22 cellular contexts compared by ENCODE assay signal in genomic region chr3:177208746-177209145, GRCh38. TPM values are rescaled to one million over a fixed set of nuclear protein-coding genes. Genes with fewer than 3 reads are reported as not detected.
DNase-seq lines count a peak whose midpoint lies in the region; ATAC-seq and TF ChIP-seq lines count a peak whose summit lies in the region.
"Had no signal": no experiment of that assay in that cellular context is flagged by ENCODE, and none has a peak within 500 bp of the region (broad histone marks: within the 10 kb centered on the region; RNA-seq: fewer than 3 reads in every experiment).

No MANE protein-coding gene starts in this region.

- no peaks in the 10 kb centered on the region for H3K9me2 ChIP-seq in OCI-LY7 (ENCODE audit: insufficient read depth, low read length)

- H4K20me1 ChIP-seq in OCI-LY7 (ENCODE audit: insufficient read depth, low read length), result no peaks in the 10 kb centered on the region

- no peak overlapping the region for H3K4me3 ChIP-seq in ACC112 (ENCODE audit: low read depth, low read length)
- no peak overlapping the region for H3K4me3 ChIP-seq in OCI-LY7 (ENCODE audit: low read depth, low read length, poor library complexity, severe bottlenecking)
- H3K4me3 ChIP-seq in thyroid gland (replicated peaks in 1 of 3), result no peak overlapping the region
- no peak overlapping the region for H3K4me3 ChIP-seq in SJCRH30
- H3K4me3 ChIP-seq in tibial artery, result no peak overlapping the region
- H3K4me3 ChIP-seq: A549, MG63, SJSA1 had no signal

- H3K27ac ChIP-seq in ACC112 (ENCODE audit: low read depth, low read length), result no peak overlapping the region
- H3K27ac ChIP-seq in OCI-LY7 (ENCODE audit: low read depth, low read length, poor library complexity, severe bottlenecking), result no peak overlapping the region
- peak overlapping the region; percentile 18 to 65 (median 26) for H3K27ac ChIP-seq in thyroid gland
- H3K27ac ChIP-seq in SJCRH30, result no peak overlapping the region
- no peak overlapping the region for H3K27ac ChIP-seq in tibial artery
- H3K27ac ChIP-seq: A549, C4-2B, SJSA1 had no signal

- H3K27me3 ChIP-seq in ACC112 (ENCODE audit: insufficient read depth, low read length), result no peaks in the 10 kb centered on the region
- H3K27me3 ChIP-seq in thyroid gland, result no peaks in the 10 kb centered on the region
- H3K27me3 ChIP-seq in SJCRH30, result no peaks in the 10 kb centered on the region
- H3K27me3 ChIP-seq in tibial artery, result no peaks in the 10 kb centered on the region
- H3K27me3 ChIP-seq: MG63, SJSA1 had no signal

- H3K9me3 ChIP-seq in OCI-LY7 (ENCODE audit: low read length) (no peaks in the 10 kb centered on the region), thyroid gland (no peaks in the 10 kb centered on the region), SJCRH30 (replicated peaks) (no peaks in the 10 kb centered on the region), tibial artery (no peaks in the 10 kb centered on the region)
- H3K9me3 ChIP-seq: A549, MG63, SJSA1 had no signal

- WGBS in thyroid gland, 2 donors, result 63 to 70% methylated on average over 5 of the region's 5 CpGs

- no peak for DNase-seq in OCI-LY7 (ENCODE audit: low spot score)
- DNase-seq in left colon, result no peak
- DNase-seq in thyroid gland, result no peak
- DNase-seq in SJCRH30, result no peak
- DNase-seq in tibial artery, result no peak
- DNase-seq in NCI-H1105 treated with DMSO at 0.1 percent for 48 hours (lab: John Stamatoyannopoulos, UW), result no peak
- DNase-seq: Caco-2; CD8-positive, alpha-beta T cell; KBM-7; MG63; NCI-H1417; NCI-H1694 treated with DMSO at 0.1 percent for 48 hours; NCI-H2081; NCI-H2227 treated with DMSO at 0.1 percent for 48 hours; NCI-H510A; NCI-H69; PC-3 had no signal

- no TSS peak for BruUV-seq in OCI-LY7 (replicated peaks; lab: Mats Ljungman, UMichigan)

- H3K36me3 ChIP-seq in ACC112 (ENCODE audit: insufficient read depth, low read length), result no peaks in the 10 kb centered on the region
- no peaks in the 10 kb centered on the region for H3K36me3 ChIP-seq in OCI-LY7 (ENCODE audit: insufficient read depth, low read length)
- H3K36me3 ChIP-seq in thyroid gland, result no peaks in the 10 kb centered on the region
- H3K36me3 ChIP-seq in SJCRH30, result no peaks in the 10 kb centered on the region
- no peaks in the 10 kb centered on the region for H3K36me3 ChIP-seq in tibial artery
- H3K36me3 ChIP-seq: MG63, SJSA1 had no signal

- POLR2A ChIA-PET in OCI-LY7 (lab: Charles Lee), result interaction anchor here (0.5 to 1.2 kb wide), 3 partner anchors 9 to 111 kb away, joined by 3 to 4 read pairs (median 4); no protein-coding TSS in a partner anchor

- no peak for TF ChIP-seq CTCF in OCI-LY7 (conservative IDR thresholded peaks at IDR 0.05; ENCODE audit: low read length)
- no peak for TF ChIP-seq CTCF in thyroid gland (IDR thresholded peaks at IDR 0.05)
- TF ChIP-seq CTCF in tibial artery (IDR thresholded peaks at IDR 0.05), result no peak

- H3K79me2 ChIP-seq in ACC112 (ENCODE audit: control insufficient read depth, insufficient read depth, low read length, unreplicated experiment), result no peaks in the 10 kb centered on the region
- H3K79me2 ChIP-seq in OCI-LY7 (ENCODE audit: insufficient read depth, low read depth, low read length), result no peaks in the 10 kb centered on the region

- intact Hi-C loops in OCI-LY7 (cut with micrococcal nuclease; ENCODE audit: unreplicated experiment) (loop anchor here (10.0 kb wide), 1 partner anchor 576 kb away; no protein-coding TSS in a partner anchor), left colon (cut with DNase I, micrococcal nuclease) (no loop called here), thyroid gland (cut with DNase I) (loop anchor here (10.0 kb wide), 1 partner anchor 66 kb away; no protein-coding TSS in a partner anchor), tibial artery (cut with DNase I; ENCODE audit: low total_unique reads) (no loop called here)

- ATAC-seq in left colon, result peak; percentile 4
- ATAC-seq: A549; CD8-positive, alpha-beta T cell; PC-3; Right ventricle myocardium inferior had no signal

- TF ChIP-seq POLR2A in thyroid gland (IDR thresholded peaks at IDR 0.05), result no peak

- H3K4me1 ChIP-seq in ACC112 (ENCODE audit: control insufficient read depth, insufficient read depth, low read length, unreplicated experiment) (no peaks in the 10 kb centered on the region), OCI-LY7 (ENCODE audit: insufficient read depth, low read length, poor library complexity, severe bottlenecking) (no peaks in the 10 kb centered on the region), thyroid gland (peaks cover 4 to 7% of the 10 kb centered on the region in 2 donors), SJCRH30 (peaks cover 15% of the 10 kb centered on the region), tibial artery (peaks cover 0 to 4% (median 0%) of the 10 kb centered on the region in 4 donors)

- CTCF ChIA-PET in OCI-LY7 (lab: Charles Lee; ENCODE audit: unreplicated experiment), result no interaction called here

- no peak overlapping the region for H3K4me2 ChIP-seq in OCI-LY7 (ENCODE audit: low read length)
- H3K4me2 ChIP-seq: A549 had no signal

- H2AFZ ChIP-seq in ACC112 (ENCODE audit: low read length, unreplicated experiment), result peak overlapping the region; percentile 25
- peak overlapping the region; percentile 42; the same call in 1 of the 2 replicates for H2AFZ ChIP-seq in OCI-LY7 (ENCODE audit: low read length)

RNA-seq across cellular contexts. Expression of gene TBL1XR1, which starts 11.5 kb away (rescaled TPM):
- 103 and 121 TPM in 2 replicates for total RNA-seq in OCI-LY7 (2014; rRNA removed; shearing (Covaris generic))
- 158 and 162 TPM in 2 replicates for total RNA-seq in OCI-LY7 (2022)
- 100 to 1,000 TPM; 165 to 186 TPM for total RNA-seq in left colon
- total RNA-seq in thyroid gland, result 100 to 1,000 TPM; 164 to 239 (median 195) TPM
- total RNA-seq in SJCRH30 (2014; rRNA removed; shearing (Covaris generic)), result 153 and 161 TPM in 2 replicates

Comparison
In these comparisons a context has a peak if more than half of its experiments do, and no peak if none do; other contexts are left out.
1. H3K27ac ChIP-seq: peak in thyroid gland (3 of 3); none in ACC112 (single experiment), OCI-LY7 (single experiment), SJCRH30 (single experiment) and tibial artery (0 of 2).
2. intact Hi-C loops: an anchor here in OCI-LY7 (10.0 kb wide) and thyroid gland (10.0 kb wide); none called in left colon and tibial artery.